Comparison of ENCODE assay signal across 1 cellular context in the genomic region with DNA sequence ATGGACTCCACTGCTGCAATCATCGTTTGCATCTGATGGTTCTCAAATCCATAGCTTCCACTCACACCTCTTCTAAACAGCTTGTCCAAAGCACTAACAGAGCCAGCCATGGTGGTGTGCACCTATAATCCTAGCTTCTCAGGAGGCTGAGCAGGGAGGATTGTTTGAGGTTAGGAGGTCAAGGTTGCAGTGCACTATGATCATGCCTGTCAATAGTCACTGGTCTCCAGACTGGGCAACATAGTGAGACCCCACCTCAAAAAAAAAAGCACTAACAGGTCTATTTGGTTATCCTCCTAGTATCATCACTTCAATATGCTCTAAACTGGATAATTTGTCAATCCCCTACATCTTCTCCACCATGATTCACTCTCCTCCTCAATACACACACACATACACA.
TF ChIP-seq lines count a peak whose summit lies in the region.

No MANE protein-coding gene starts in this region.

TF ChIP-seq in HepG2, 621 proteins besides CTCF, POLR2A, EP300 and RAD21 (continued from another document):
- TF ChIP-seq, protein P1, sequence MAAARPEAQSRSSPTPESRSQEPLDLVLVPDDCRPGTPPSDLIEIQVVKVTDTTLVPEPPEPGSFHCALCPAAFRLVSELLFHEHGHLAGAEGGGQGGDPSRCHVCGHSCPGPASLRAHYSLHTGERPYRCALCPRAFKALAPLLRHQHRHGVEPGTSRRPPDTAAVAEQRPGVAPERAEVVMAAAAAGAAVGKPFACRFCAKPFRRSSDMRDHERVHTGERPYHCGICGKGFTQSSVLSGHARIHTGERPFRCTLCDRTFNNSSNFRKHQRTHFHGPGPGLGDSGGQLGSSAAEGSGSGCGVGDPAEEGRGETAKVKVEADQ (CRISPR knock-in tag; IDR thresholded peaks at IDR 0.05; ENCODE audit: borderline replicate concordance) = no peak
- TF ChIP-seq ZNF33B (CRISPR knock-in tag; IDR thresholded peaks at IDR 0.05) (no peak), ZNF121 (CRISPR knock-in tag; IDR thresholded peaks at IDR 0.05) (peak; percentile 88)
- TF ChIP-seq, protein P2, sequence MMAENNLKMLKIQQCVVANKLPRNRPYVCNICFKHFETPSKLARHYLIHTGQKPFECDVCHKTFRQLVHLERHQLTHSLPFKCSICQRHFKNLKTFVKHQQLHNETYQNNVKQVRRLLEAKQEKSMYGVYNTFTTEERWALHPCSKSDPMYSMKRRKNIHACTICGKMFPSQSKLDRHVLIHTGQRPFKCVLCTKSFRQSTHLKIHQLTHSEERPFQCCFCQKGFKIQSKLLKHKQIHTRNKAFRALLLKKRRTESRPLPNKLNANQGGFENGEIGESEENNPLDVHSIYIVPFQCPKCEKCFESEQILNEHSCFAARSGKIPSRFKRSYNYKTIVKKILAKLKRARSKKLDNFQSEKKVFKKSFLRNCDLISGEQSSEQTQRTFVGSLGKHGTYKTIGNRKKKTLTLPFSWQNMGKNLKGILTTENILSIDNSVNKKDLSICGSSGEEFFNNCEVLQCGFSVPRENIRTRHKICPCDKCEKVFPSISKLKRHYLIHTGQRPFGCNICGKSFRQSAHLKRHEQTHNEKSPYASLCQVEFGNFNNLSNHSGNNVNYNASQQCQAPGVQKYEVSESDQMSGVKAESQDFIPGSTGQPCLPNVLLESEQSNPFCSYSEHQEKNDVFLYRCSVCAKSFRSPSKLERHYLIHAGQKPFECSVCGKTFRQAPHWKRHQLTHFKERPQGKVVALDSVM (CRISPR knock-in tag; IDR thresholded peaks at IDR 0.05) = peak; percentile 44; the same call in 1 of the 2 replicates
